Comparison of ENCODE assay signal across 8 cellular contexts in genomic region chr2:223970343-223971128, GRCh38. TPM values are rescaled to one million over a fixed set of nuclear protein-coding genes. Genes with fewer than 3 reads are reported as not detected.
DNase-seq lines count a peak whose midpoint lies in the region; ATAC-seq, FAIRE-seq and TF ChIP-seq lines count a peak whose summit lies in the region.

No MANE protein-coding gene starts in this region.

- CTCF ChIA-PET in A549 (lab: Yijun Ruan, JAX), result interaction anchor here (0.7 to 8.6 kb wide), 58 partner anchors 9 to 999 kb away, joined by 3 to 148 read pairs (median 4); partner anchors contain the start of gene MRPL44
- CTCF ChIA-PET in activated CD4-positive, alpha-beta memory T cell treated with anti-CD3 and anti-CD28 coated beads for 36 hours (lab: Charles Lee), result interaction anchor here (0.6 to 10.1 kb wide), 53 partner anchors 9 to 999 kb away, joined by 3 to 211 read pairs (median 4); partner anchors contain the start of genes MRPL44 and SERPINE2

- H3K4me3 ChIP-seq in A549 (no peak overlapping the region), GM12865 (ENCODE audit: low read depth, low read length) (no peak overlapping the region), fibroblast of lung (replicated peaks in 1 of 4; ENCODE audit: control extremely low read depth in 1 of 4, insufficient read depth in 1 of 4, low read depth in 3 of 4, low read length in 4 of 4) (no peak overlapping the region)

- peaks cover 2% of the 10 kb centered on the region for H3K36me3 ChIP-seq in fibroblast of lung (ENCODE audit: control insufficient read depth, insufficient read depth, low read length)

- H3K4me1 ChIP-seq in A549 (no peaks in the 10 kb centered on the region), fibroblast of lung (ENCODE audit: control insufficient read depth, extremely low read depth, insufficient read depth, low read length) (no peaks in the 10 kb centered on the region)

- no peak overlapping the region for H3K27ac Mint-ChIP-seq in activated CD4-positive, alpha-beta memory T cell treated with anti-CD3 and anti-CD28 coated beads for 36 hours

- H4K20me1 ChIP-seq in fibroblast of lung (ENCODE audit: control insufficient read depth, extremely low read depth, insufficient read depth, low read length), result no peaks in the 10 kb centered on the region

- peak; percentile 93 to 96 for TF ChIP-seq RAD21 in A549 (conservative IDR thresholded peaks at IDR 0.05 in 1 of 2, IDR thresholded peaks at IDR 0.05 in 1 of 2)

- no peaks in the 10 kb centered on the region for H3K9me3 Mint-ChIP-seq in activated CD4-positive, alpha-beta memory T cell treated with anti-CD3 and anti-CD28 coated beads for 36 hours

- no peak overlapping the region for H3K4me3 Mint-ChIP-seq in activated CD4-positive, alpha-beta memory T cell treated with anti-CD3 and anti-CD28 coated beads for 36 hours

- no peaks in the 10 kb centered on the region for H3K27me3 ChIP-seq in fibroblast of lung (ENCODE audit: control insufficient read depth, insufficient read depth, low read length)

- ATAC-seq in A549 (peak; percentile 74 to 83; a peak in 5 of 6 replicates), HG03045 (IDR thresholded peaks at IDR 0.05; ENCODE audit: unreplicated experiment) (peak; percentile 53), HG02970 (IDR thresholded peaks at IDR 0.05; ENCODE audit: low FRiP score, unreplicated experiment) (no peak)

- POLR2A ChIA-PET in A549 (lab: Yijun Ruan, JAX), result interaction anchor here (0.5 to 1.4 kb wide), 2 partner anchors 314 to 1046 kb away, joined by 4 read pairs; no protein-coding TSS in a partner anchor
- POLR2A ChIA-PET in activated CD4-positive, alpha-beta memory T cell treated with anti-CD3 and anti-CD28 coated beads for 36 hours (lab: Charles Lee), result interaction anchor here (0.6 to 1.7 kb wide), 2 partner anchors 9 to 314 kb away, joined by 3 to 4 read pairs; no protein-coding TSS in a partner anchor

- intact Hi-C loops in activated CD4-positive, alpha-beta memory T cell treated with anti-CD3 and anti-CD28 coated beads for 36 hours (cut with micrococcal nuclease), result loop anchor here (1.0 to 2.0 kb wide), 4 partner anchors 23 to 398 kb away; no protein-coding TSS in a partner anchor

- H3K36me3 Mint-ChIP-seq in activated CD4-positive, alpha-beta memory T cell treated with anti-CD3 and anti-CD28 coated beads for 36 hours, result peaks cover 12% of the 10 kb centered on the region

- TF ChIP-seq CTCF in A549 (IDR thresholded peaks at IDR 0.05), result peak; percentile 96
- peak; percentile 84 for TF ChIP-seq CTCF in GM12865 (IDR thresholded peaks at IDR 0.05; ENCODE audit: insufficient read depth, low read depth, low read length, missing control alignments)
- peak; percentile 79 to 86 for TF ChIP-seq CTCF in fibroblast of lung (conservative IDR thresholded peaks at IDR 0.05 in 1 of 2, IDR thresholded peaks at IDR 0.05 in 1 of 2; ENCODE audit: low read depth in 1 of 2, low read length in 2 of 2)

- H2AFZ ChIP-seq in fibroblast of lung (ENCODE audit: low read length), result no peak overlapping the region

- no peak overlapping the region for H3K27ac ChIP-seq in A549
- no peak overlapping the region for H3K27ac ChIP-seq in fibroblast of lung (ENCODE audit: insufficient read depth, low read length)

- DNase-seq in A549 (ENCODE audit: low read depth in 1 of 2, low spot score in 1 of 2) (peak in 1 of 2 experiments; percentile 64), GM12865 (ENCODE audit: low read depth) (peak; percentile 67), NCI-H446 treated with DMSO at 0.1 percent for 48 hours (lab: John Stamatoyannopoulos, UW) (peak; percentile 1), fibroblast of lung (ENCODE audit: low read depth in 2 of 2) (peak; percentile 45 to 74), non-pigmented ciliary epithelial cell (ENCODE audit: low read depth) (peak; percentile 11)
- DNase-seq in activated CD4-positive, alpha-beta memory T cell treated with anti-CD3 and anti-CD28 coated beads for 36 hours, result peak; percentile 42

- WGBS in A549 (ENCODE audit: missing lambda C conversion rate), result 65% methylated on average over 8 of the region's 8 CpGs

- H3K79me2 ChIP-seq in fibroblast of lung (ENCODE audit: control insufficient read depth, insufficient read depth, low read length), result no peaks in the 10 kb centered on the region

- no peaks in the 10 kb centered on the region for H3K27me3 Mint-ChIP-seq in activated CD4-positive, alpha-beta memory T cell treated with anti-CD3 and anti-CD28 coated beads for 36 hours

- H3K9me3 ChIP-seq in A549 (no peaks in the 10 kb centered on the region), fibroblast of lung (ENCODE audit: control insufficient read depth, insufficient read depth, low read depth, low read length) (no peaks in the 10 kb centered on the region)

- no peak overlapping the region for H3K9ac ChIP-seq in fibroblast of lung (ENCODE audit: insufficient read depth, low read length)

- no peak for TF ChIP-seq EP300 in A549 (IDR thresholded peaks at IDR 0.05)

- H3K4me2 ChIP-seq in A549 (no peak overlapping the region), fibroblast of lung (ENCODE audit: extremely low read depth, insufficient read depth, low read length) (no peak overlapping the region)

- peaks cover 12% of the 10 kb centered on the region for H3K4me1 Mint-ChIP-seq in activated CD4-positive, alpha-beta memory T cell treated with anti-CD3 and anti-CD28 coated beads for 36 hours (ENCODE audit: low read depth)

- FAIRE-seq in A549 (lab: Jason Lieb, UNC), result peak; percentile 18

- no peak for TF ChIP-seq POLR2A in A549 (IDR thresholded peaks at IDR 0.05; ENCODE audit: low read length)

TF ChIP-seq in A549, 52 proteins besides CTCF, POLR2A, EP300 and RAD21:
- no peak for TF ChIP-seq BCL3 (IDR thresholded peaks at IDR 0.05)
- no peak for TF ChIP-seq JUN (IDR thresholded peaks at IDR 0.05)
- TF ChIP-seq ZFP36 (IDR thresholded peaks at IDR 0.05; ENCODE audit: borderline replicate concordance, partially characterized antibody), result no peak
- TF ChIP-seq CHD2 (IDR thresholded peaks at IDR 0.05; ENCODE audit: low read length, partially characterized antibody), result no peak
- TF ChIP-seq HMGXB4 (CRISPR knock-in tag; IDR thresholded peaks at IDR 0.05; ENCODE audit: borderline replicate concordance), result no peak
- TF ChIP-seq SMC3 (IDR thresholded peaks at IDR 0.05), result peak; percentile 95
- no peak for TF ChIP-seq ZC3H11A (IDR thresholded peaks at IDR 0.05)
- peak; percentile 82 to 96 for TF ChIP-seq CEBPB (IDR thresholded peaks at IDR 0.05)
TF ChIP-seq in A549: peak in this region for 2.

RNA-seq across cellular contexts. Expression of gene MRPL44, which starts 13.3 kb away (rescaled TPM):
- polyA plus RNA-seq in A549 (2011; rRNA removed) (37.8 and 39.2 TPM in 2 replicates), A549 (2017; fragmentation: RNase III; extraction: RNeasy Plus Mini Kit Qiagen cat#74134 plus additional on column Dnase treatment) (39.0 to 40.7 TPM (median 40.0 TPM) in 3 replicates), fibroblast of lung (27.4 and 33.7 TPM in 2 replicates)
- polyA plus RNA-seq in A549 (2012; cell fraction: cytosol; rRNA removed), result 20.5 and 23.7 TPM in 2 replicates
- polyA plus RNA-seq in A549 (2012; cell fraction: nucleus; rRNA removed), result 11.1 and 19.5 TPM in 2 replicates
- polyA minus RNA-seq in A549 (2011; rRNA and poly(A)+ RNA removed), result 8.9 and 10.0 TPM in 2 replicates
- total RNA-seq in activated CD4-positive, alpha-beta memory T cell treated with anti-CD3 and anti-CD28 coated beads for 36 hours, result 10 to 100 TPM; 39.4 to 41.6 TPM
- total RNA-seq in fibroblast of lung, result 31.3 and 34.0 TPM in 2 replicates
- polyA plus RNA-seq in fibroblast of lung (2012), result 18.5 and 25.3 TPM in 2 replicates
- polyA minus RNA-seq in fibroblast of lung (ENCODE audit: low replicate concordance), result 8.1 and 14.7 TPM in 2 replicates

RNA-seq across cellular contexts. Expression of gene WDFY1, which starts 25.4 kb away (rescaled TPM):
- polyA plus RNA-seq in A549 (2011; rRNA removed) (61.5 and 70.8 TPM in 2 replicates), A549 (2017; fragmentation: RNase III; extraction: RNeasy Plus Mini Kit Qiagen cat#74134 plus additional on column Dnase treatment) (36.6 to 38.9 TPM (median 38.7 TPM) in 3 replicates), fibroblast of lung (59.2 and 79.1 TPM in 2 replicates)
- 26.9 and 40.2 TPM in 2 replicates for polyA plus RNA-seq in A549 (2012; cell fraction: cytosol; rRNA removed)
- 57.9 and 73.6 TPM in 2 replicates for polyA plus RNA-seq in A549 (2012; cell fraction: nucleus; rRNA removed)
- polyA minus RNA-seq in A549 (2011; rRNA and poly(A)+ RNA removed), result 186 and 190 TPM in 2 replicates
- 10 to 100 TPM; 48.7 to 50.1 TPM for total RNA-seq in activated CD4-positive, alpha-beta memory T cell treated with anti-CD3 and anti-CD28 coated beads for 36 hours
- 107 and 156 TPM in 2 replicates for total RNA-seq in fibroblast of lung
- polyA plus RNA-seq in fibroblast of lung (2012), result 38.4 and 53.2 TPM in 2 replicates
- 151 and 153 TPM in 2 replicates for polyA minus RNA-seq in fibroblast of lung (ENCODE audit: low replicate concordance)
